Comparison of ENCODE assay signal across 22 cellular contexts in genomic region chr1:28010979-28011378, GRCh38. TPM values are rescaled to one million over a fixed set of nuclear protein-coding genes. Genes with fewer than 3 reads are reported as not detected.
DNase-seq lines count a peak whose midpoint lies in the region; ATAC-seq, FAIRE-seq and TF ChIP-seq lines count a peak whose summit lies in the region.
"Had no signal": no experiment of that assay in that cellular context is flagged by ENCODE, and none has a peak within 500 bp of the region (broad histone marks: within the 10 kb centered on the region; RNA-seq: fewer than 3 reads in every experiment).

No MANE protein-coding gene starts in this region.

- H3K4me3 Mint-ChIP-seq in MCF 10A (ENCODE audit: unreplicated experiment), result no peak overlapping the region
- H3K4me3 Mint-ChIP-seq: B cell, H9 had no signal

- H3K27me3 Mint-ChIP-seq in MCF 10A (ENCODE audit: insufficient read depth, unreplicated experiment), result no peaks in the 10 kb centered on the region
- H3K27me3 Mint-ChIP-seq: B cell; CD4-positive, CD25-positive, alpha-beta regulatory T cell had no signal

- no peaks in the 10 kb centered on the region for H3K79me2 ChIP-seq in hepatocyte

- WGBS in hepatocyte (ENCODE audit: low lambda C conversion rate, missing lambda C conversion rate), result 89% methylated on average over 1 of the region's 1 CpG

- H3K4me2 ChIP-seq in hepatocyte, result no peak overlapping the region

- peak; percentile 72 for FAIRE-seq in bronchial epithelial cell (lab: Jason Lieb, UNC)

- no peaks in the 10 kb centered on the region for H3K4me1 ChIP-seq in breast epithelium
- peaks cover 4% of the 10 kb centered on the region for H3K4me1 ChIP-seq in hepatocyte (ENCODE audit: insufficient read depth)
- H3K4me1 ChIP-seq in lower lobe of right lung, result no peaks in the 10 kb centered on the region
- H3K4me1 ChIP-seq: Caco-2 had no signal

- CTCF ChIA-PET in MCF 10A (lab: Yijun Ruan, JAX), result no interaction called here

- H3K4me3 ChIP-seq in breast epithelium, result no peak overlapping the region
- no peak overlapping the region for H3K4me3 ChIP-seq in bronchial epithelial cell (ENCODE audit: low read depth, low read length)
- no peak overlapping the region for H3K4me3 ChIP-seq in hepatocyte
- H3K4me3 ChIP-seq in lower lobe of right lung, result no peak overlapping the region
- H3K4me3 ChIP-seq: MG63 had no signal

- peaks cover 71% of the 10 kb centered on the region for H3K36me3 Mint-ChIP-seq in MCF 10A (ENCODE audit: insufficient read depth, unreplicated experiment)

- TF ChIP-seq CTCF in MCF 10A (IDR thresholded peaks at IDR 0.05; ENCODE audit: unreplicated experiment) (no peak), breast epithelium (IDR thresholded peaks at IDR 0.05) (no peak), bronchial epithelial cell (IDR thresholded peaks at IDR 0.05; ENCODE audit: insufficient read depth, low read length, severe bottlenecking) (no peak), hepatocyte (IDR thresholded peaks at IDR 0.05; ENCODE audit: poor library complexity) (no peak), lower lobe of right lung (IDR thresholded peaks at IDR 0.05) (no peak)

- peak overlapping the region; percentile 49 for H3K27ac Mint-ChIP-seq in MCF 10A (ENCODE audit: low read depth, unreplicated experiment)
- H3K27ac Mint-ChIP-seq: B cell, H9 had no signal

- no peak for ATAC-seq in lower lobe of right lung

- H3K9me3 ChIP-seq in breast epithelium (no peaks in the 10 kb centered on the region), hepatocyte (ENCODE audit: low read depth) (no peaks in the 10 kb centered on the region), lower lobe of right lung (no peaks in the 10 kb centered on the region)
- H3K9me3 ChIP-seq: Caco-2, MG63 had no signal

- DNase-seq in MCF 10A (ENCODE audit: unreplicated experiment) (no peak), breast epithelium (ENCODE audit: low spot score in 2 of 2) (no peak), bronchial epithelial cell (ENCODE audit: low read depth) (peak; percentile 3), hepatocyte (ENCODE audit: low spot score) (peak; percentile 23), NCI-H2196 treated with DMSO at 0.1 percent for 48 hours (lab: John Stamatoyannopoulos, UW; ENCODE audit: unreplicated experiment) (no peak), cerebellar cortex (ENCODE audit: low spot score) (no peak), lower lobe of right lung (no peak), dermis blood vessel endothelial cell (no peak)
- DNase-seq: Caco-2; CD4-positive, CD25-positive, alpha-beta regulatory T cell; DMS153; H9; KG1; MG63; NCI-H1092; NCI-H146; NCI-H2081 treated with DMSO at 0.1 percent for 48 hours; NCI-H2227 treated with DMSO at 0.1 percent for 48 hours; NCI-H526 treated with DMSO at 0.1 percent for 48 hours; SHP77 treated with DMSO at 0.1 percent for 48 hours had no signal

- BruUV-seq in MCF 10A (replicated peaks; lab: Mats Ljungman, UMichigan), result no TSS peak

- H4K20me1 ChIP-seq in hepatocyte (ENCODE audit: insufficient read depth, poor library complexity, severe bottlenecking), result peaks cover under 1% of the 10 kb centered on the region

- H3K9me2 ChIP-seq in hepatocyte (replicated peaks; ENCODE audit: insufficient read depth), result no peaks in the 10 kb centered on the region

- intact Hi-C loops in MCF 10A (cut with micrococcal nuclease), result no loop called here
- intact Hi-C loops in breast epithelium (cut with DNase I; ENCODE audit: low total_unique reads), result no loop called here
- intact Hi-C loops in lower lobe of right lung (cut with DNase I), result no loop called here

- H3K27ac ChIP-seq in breast epithelium (no peak overlapping the region), hepatocyte (peak overlapping the region; percentile 39), lower lobe of right lung (no peak overlapping the region)
- H3K27ac ChIP-seq: 22Rv1 had no signal

- H3K27me3 ChIP-seq in breast epithelium (no peaks in the 10 kb centered on the region), bronchial epithelial cell (ENCODE audit: control insufficient read depth, insufficient read depth, low read length) (no peaks in the 10 kb centered on the region), hepatocyte (no peaks in the 10 kb centered on the region), lower lobe of right lung (ENCODE audit: low read depth) (no peaks in the 10 kb centered on the region)
- H3K27me3 ChIP-seq: MG63 had no signal

- H3K36me3 ChIP-seq in breast epithelium (peaks cover 11% of the 10 kb centered on the region), bronchial epithelial cell (ENCODE audit: control insufficient read depth, insufficient read depth, low read length) (peaks cover 8% of the 10 kb centered on the region), hepatocyte (replicated peaks; ENCODE audit: insufficient read depth, low read depth) (no peaks in the 10 kb centered on the region), lower lobe of right lung (peaks cover 75% of the 10 kb centered on the region)

- no peaks in the 10 kb centered on the region for H3K4me1 Mint-ChIP-seq in MCF 10A (ENCODE audit: insufficient read depth, unreplicated experiment)
- H3K4me1 Mint-ChIP-seq: B cell, H9 had no signal

- POLR2A ChIA-PET in MCF 10A (lab: Yijun Ruan, JAX), result interaction anchor here (0.9 kb wide), 1 partner anchor 31 kb away, joined by 3 read pairs; no protein-coding TSS in a partner anchor

- TF ChIP-seq POLR2A in breast epithelium (IDR thresholded peaks at IDR 0.05), result no peak

- no peak overlapping the region for H2AFZ ChIP-seq in hepatocyte

- H3K9me3 Mint-ChIP-seq in MCF 10A (ENCODE audit: unreplicated experiment), result no peaks in the 10 kb centered on the region
- H3K9me3 Mint-ChIP-seq: CD4-positive, CD25-positive, alpha-beta regulatory T cell; H9 had no signal

RNA-seq across cellular contexts. Expression of gene XKR8, which starts 51.2 kb away (rescaled TPM):
- total RNA-seq in MCF 10A (2022) (2.8 and 4.0 TPM in 2 replicates), breast epithelium (1 to 10 TPM; 4.2 to 6.9 (median 5.6) TPM), bronchial epithelial cell (2.4 and 3.2 TPM in 2 replicates), hepatocyte (12.5 and 17.9 TPM in 2 replicates), lower lobe of right lung (12.8 TPM), dermis blood vessel endothelial cell (8.2 and 9.0 TPM in 2 replicates)
- 17.4 and 20.2 TPM in 2 replicates for polyA plus RNA-seq in hepatocyte

Comparison
In these comparisons a context has a peak if more than half of its experiments do, and no peak if none do; other contexts are left out.
1. DNase-seq: peak in bronchial epithelial cell (single experiment) and hepatocyte (single experiment); none in MCF 10A (single experiment), breast epithelium (0 of 2), NCI-H2196 treated with DMSO at 0.1 percent for 48 hours (single experiment), cerebellar cortex (single experiment), lower lobe of right lung (single experiment) and dermis blood vessel endothelial cell (single experiment).